8 cellular contexts compared by ENCODE assay signal in genomic region chr3:100002599-100003350, GRCh38.
DNase-seq lines count a peak whose midpoint lies in the region; ATAC-seq and TF ChIP-seq lines count a peak whose summit lies in the region.

No MANE protein-coding gene starts in this region.

- no peak overlapping the region for H3K4me3 Mint-ChIP-seq in stimulated activated memory B cell treated with anti-CD40 and anti-IgM and Interleukin-4, amounts not matched to agents 10 μg/mL and 1 μg/mL and 100 μg/mL, for 72 hours

- H3K9me3 ChIP-seq in upper lobe of right lung, result no peaks in the 10 kb centered on the region

- no peaks in the 10 kb centered on the region for H3K36me3 ChIP-seq in upper lobe of right lung

- peaks cover 13% of the 10 kb centered on the region for H3K4me1 ChIP-seq in upper lobe of right lung

- no peaks in the 10 kb centered on the region for H3K27me3 ChIP-seq in upper lobe of right lung

- no peak for TF ChIP-seq CTCF in VCaP (conservative IDR thresholded peaks at IDR 0.05)
- no peak for TF ChIP-seq CTCF in upper lobe of right lung (IDR thresholded peaks at IDR 0.05)

- no peak overlapping the region for H3K4me3 ChIP-seq in upper lobe of right lung

- peaks cover 6% of the 10 kb centered on the region for H3K36me3 Mint-ChIP-seq in stimulated activated memory B cell treated with anti-CD40 and anti-IgM and Interleukin-4, amounts not matched to agents 10 μg/mL and 1 μg/mL and 100 μg/mL, for 72 hours

- peak overlapping the region; percentile 53 for H3K27ac ChIP-seq in VCaP
- H3K27ac ChIP-seq in upper lobe of right lung, result no peak overlapping the region

- intact Hi-C loops in Right ventricle myocardium superior (cut with DNase I), result no loop called here
- intact Hi-C loops in Right ventricle myocardium inferior (cut with DNase I), result no loop called here
- intact Hi-C loops in upper lobe of right lung (cut with DNase I), result no loop called here
- intact Hi-C loops in sciatic nerve (cut with DNase I), result no loop called here

- peaks cover 29% of the 10 kb centered on the region for H3K4me1 Mint-ChIP-seq in stimulated activated memory B cell treated with anti-CD40 and anti-IgM and Interleukin-4, amounts not matched to agents 10 μg/mL and 1 μg/mL and 100 μg/mL, for 72 hours

- no peaks in the 10 kb centered on the region for H3K27me3 Mint-ChIP-seq in stimulated activated memory B cell treated with anti-CD40 and anti-IgM and Interleukin-4, amounts not matched to agents 10 μg/mL and 1 μg/mL and 100 μg/mL, for 72 hours

- no peak overlapping the region for H3K27ac Mint-ChIP-seq in stimulated activated memory B cell treated with anti-CD40 and anti-IgM and Interleukin-4, amounts not matched to agents 10 μg/mL and 1 μg/mL and 100 μg/mL, for 72 hours

- ATAC-seq in Right ventricle myocardium superior (ENCODE audit: poor library complexity) (peak; percentile 50), Right ventricle myocardium inferior (no peak), upper lobe of right lung (peak; percentile 88), sciatic nerve (no peak), HG02938 (IDR thresholded peaks at IDR 0.05; ENCODE audit: unreplicated experiment) (no peak)
- no peak for ATAC-seq in stimulated activated memory B cell treated with anti-CD40 and anti-IgM and Interleukin-4, amounts not matched to agents 10 μg/mL and 1 μg/mL and 100 μg/mL, for 72 hours

- no peaks in the 10 kb centered on the region for H3K9me3 Mint-ChIP-seq in stimulated activated memory B cell treated with anti-CD40 and anti-IgM and Interleukin-4, amounts not matched to agents 10 μg/mL and 1 μg/mL and 100 μg/mL, for 72 hours

- DNase-seq in Right ventricle myocardium superior (no peak), Right ventricle myocardium inferior (ENCODE audit: missing footprints) (no peak), inferior parietal cortex (ENCODE audit: extremely low spot score) (peak; percentile 38), upper lobe of right lung (no peak), sciatic nerve (ENCODE audit: low spot score) (no peak)

Comparison
In these comparisons a context has a peak if more than half of its experiments do, and no peak if none do; other contexts are left out.
1. ATAC-seq: peak in Right ventricle myocardium superior (single experiment) and upper lobe of right lung (single experiment); none in Right ventricle myocardium inferior (single experiment), sciatic nerve (single experiment), stimulated activated memory B cell treated with anti-CD40 and anti-IgM and Interleukin-4, amounts not matched to agents 10 μg/mL and 1 μg/mL and 100 μg/mL, for 72 hours (single experiment) and HG02938 (single experiment).